ENCODE assay signal across 1 cellular context in the genomic region with DNA sequence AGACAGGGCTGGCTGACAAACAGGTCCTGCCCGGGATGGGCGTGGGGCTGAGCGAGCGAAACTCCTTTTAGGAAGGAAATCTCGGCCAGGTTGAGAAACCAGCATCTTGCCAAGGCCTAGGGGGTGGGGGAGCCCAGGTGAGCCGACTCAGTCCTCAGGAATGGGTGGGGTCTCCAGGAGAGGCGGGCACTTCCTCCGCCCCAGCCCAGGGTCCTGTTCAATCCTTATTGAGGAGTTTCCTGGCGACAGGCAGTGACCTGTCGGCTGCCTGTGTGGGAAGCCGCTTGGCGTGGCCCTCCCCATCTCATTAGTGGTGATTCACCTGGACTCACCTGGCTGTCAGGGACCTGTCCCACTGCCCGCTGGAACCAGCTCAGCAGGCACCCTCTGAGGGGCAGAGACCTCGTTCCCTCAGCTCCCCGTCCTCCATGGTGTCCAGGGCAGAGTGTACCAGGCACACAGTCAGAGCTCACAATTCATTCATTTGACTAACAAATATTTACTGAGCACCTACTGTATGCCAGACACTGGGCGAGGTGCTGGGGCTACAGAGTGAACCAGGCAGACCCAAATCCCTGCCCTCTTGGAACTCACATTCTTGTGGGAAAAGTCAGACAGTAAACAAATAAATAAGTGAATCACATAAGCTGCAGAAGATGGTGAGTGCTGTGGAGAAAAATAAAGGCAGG.
TF ChIP-seq lines count a peak whose summit lies in the region.

No MANE protein-coding gene starts in this region.

TF ChIP-seq in SK-N-SH, 30 proteins besides CTCF, POLR2A, EP300 and RAD21 (continued from another document):
- TF ChIP-seq PBX3 (IDR thresholded peaks at IDR 0.05) = no peak
TF ChIP-seq in SK-N-SH: peak in this region for 0.
